10 cellular contexts compared by ENCODE assay signal in the genomic region with DNA sequence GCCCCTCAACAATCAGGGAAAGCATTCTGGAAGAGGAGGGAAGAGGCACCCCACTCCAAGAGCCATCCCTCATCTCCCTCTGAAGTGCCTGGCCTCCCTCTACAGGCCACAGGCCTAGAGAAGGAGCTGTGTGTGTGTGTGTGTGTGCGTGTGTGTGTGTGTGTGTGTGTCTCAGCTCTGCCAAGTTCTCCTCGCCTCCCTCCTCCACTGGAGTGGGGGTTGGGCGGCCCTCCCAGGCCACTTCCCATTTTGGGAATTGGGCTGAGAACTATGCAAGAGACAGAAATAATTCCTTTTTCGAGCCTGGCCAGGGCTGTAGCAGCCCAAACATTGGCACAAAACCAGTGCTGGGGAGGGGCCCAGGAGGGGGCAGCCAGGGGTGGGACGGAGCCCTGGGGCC. TPM values are rescaled to one million over a fixed set of nuclear protein-coding genes. Genes with fewer than 3 reads are reported as not detected.
DNase-seq lines count a peak whose midpoint lies in the region; ATAC-seq and TF ChIP-seq lines count a peak whose summit lies in the region.
"Had no signal": no experiment of that assay in that cellular context is flagged by ENCODE, and none has a peak within 500 bp of the region (broad histone marks: within the 10 kb centered on the region; RNA-seq: fewer than 3 reads in every experiment).

No MANE protein-coding gene starts in this region.

- no peaks in the 10 kb centered on the region for H3K36me3 ChIP-seq in hepatocyte (replicated peaks; ENCODE audit: insufficient read depth, low read depth)

- no peak overlapping the region for H3K4me3 ChIP-seq in hepatocyte

- H3K9me2 ChIP-seq in hepatocyte (replicated peaks; ENCODE audit: insufficient read depth) = no peaks in the 10 kb centered on the region

- no peaks in the 10 kb centered on the region for H3K27me3 ChIP-seq in hepatocyte

- no peak for TF ChIP-seq POLR2A in GM18505 (IDR thresholded peaks at IDR 0.05; ENCODE audit: borderline replicate concordance, extremely low read depth, insufficient read depth, insufficient read length)

- peaks cover 2% of the 10 kb centered on the region for H3K4me1 ChIP-seq in hepatocyte (ENCODE audit: insufficient read depth)

- peak; percentile 62 for DNase-seq in ELF-1 (ENCODE audit: low read depth, low spot score)
- DNase-seq in astrocyte of the hippocampus (ENCODE audit: low read depth, low spot score) = peak; percentile 78
- DNase-seq in hepatocyte (ENCODE audit: low spot score) = peak; percentile 65
- peak; percentile 27 to 95 (median 72) for DNase-seq in posterior cingulate gyrus
- DNase-seq: CD4-positive, CD25-positive, alpha-beta regulatory T cell had no signal

- no peak overlapping the region for H3K27ac ChIP-seq in hepatocyte

- H4K20me1 ChIP-seq in hepatocyte (ENCODE audit: insufficient read depth, poor library complexity, severe bottlenecking) = no peaks in the 10 kb centered on the region

- no peak for ATAC-seq in activated CD4-positive, CD25-positive, alpha-beta regulatory T cell treated with anti-CD3 and anti-CD28 coated beads, Interleukin-2, amount 50 U/mL, for 24 hours
- ATAC-seq in GM18505 (IDR thresholded peaks at IDR 0.05; ENCODE audit: unreplicated experiment) = no peak
- ATAC-seq in GM19324 (IDR thresholded peaks at IDR 0.05; ENCODE audit: low FRiP score, unreplicated experiment) = no peak
- no peak for ATAC-seq in GM21576 (IDR thresholded peaks at IDR 0.05; ENCODE audit: unreplicated experiment)

- no peak overlapping the region for H2AFZ ChIP-seq in hepatocyte

- intact Hi-C loops in posterior cingulate gyrus (cut with DNase I) = no loop called here

- peak; percentile 11 for TF ChIP-seq CTCF in hepatocyte (IDR thresholded peaks at IDR 0.05; ENCODE audit: poor library complexity)

- WGBS in hepatocyte (ENCODE audit: low lambda C conversion rate, missing lambda C conversion rate) = 56% methylated on average over 4 of the region's 5 CpGs

- no peaks in the 10 kb centered on the region for H3K79me2 ChIP-seq in hepatocyte

- H3K4me2 ChIP-seq in hepatocyte = no peak overlapping the region

- no peaks in the 10 kb centered on the region for H3K9me3 ChIP-seq in hepatocyte (ENCODE audit: low read depth)

RNA-seq across cellular contexts. Expression of gene KCNB1, which starts 35.7 kb away (rescaled TPM):
- 0.37 and 0.44 TPM in 2 replicates for total RNA-seq in hepatocyte
- polyA plus RNA-seq in hepatocyte = 1.0 and 1.5 TPM in 2 replicates
- total RNA-seq: CD4-positive, CD25-positive, alpha-beta regulatory T cell had no signal
- polyA plus RNA-seq: keratinocyte had no signal
